ENCODE assay signal across 11 cellular contexts in genomic region chr5:137470111-137470920, GRCh38. TPM values are rescaled to one million over a fixed set of nuclear protein-coding genes. Genes with fewer than 3 reads are reported as not detected.
DNase-seq lines count a peak whose midpoint lies in the region; ATAC-seq, FAIRE-seq and TF ChIP-seq lines count a peak whose summit lies in the region.
"Had no signal": no experiment of that assay in that cellular context is flagged by ENCODE, and none has a peak within 500 bp of the region (broad histone marks: within the 10 kb centered on the region; RNA-seq: fewer than 3 reads in every experiment).

No MANE protein-coding gene starts in this region.

- no peaks in the 10 kb centered on the region for H3K4me1 ChIP-seq in psoas muscle
- H3K4me1 ChIP-seq: parathyroid adenoma had no signal

- no peaks in the 10 kb centered on the region for H3K36me3 ChIP-seq in psoas muscle (ENCODE audit: insufficient read depth in 1 of 2, low read depth in 1 of 2)

- H3K27ac ChIP-seq in psoas muscle: peak overlapping the region; percentile 32
- H3K27ac ChIP-seq: parathyroid adenoma had no signal

- no peaks in the 10 kb centered on the region for H3K27me3 ChIP-seq in psoas muscle (ENCODE audit: insufficient read depth in 3 of 3, low read length in 2 of 3)

- no peaks in the 10 kb centered on the region for H3K9me3 ChIP-seq in psoas muscle

- ATAC-seq in psoas muscle: peak; percentile 64 to 92 (median 80)
- no peak for ATAC-seq in GM21367 (IDR thresholded peaks at IDR 0.05; ENCODE audit: unreplicated experiment)
- no peak for ATAC-seq in HG02973 (IDR thresholded peaks at IDR 0.05; ENCODE audit: unreplicated experiment)
- ATAC-seq in GM21360 (IDR thresholded peaks at IDR 0.05; ENCODE audit: unreplicated experiment): no peak

- intact Hi-C loops in psoas muscle (cut with DNase I): no loop called here

- peak; percentile 97 for DNase-seq in Daoy (ENCODE audit: low read depth)
- DNase-seq in RCC 7860 (ENCODE audit: low spot score): peak; percentile 97
- peak; percentile 85 for DNase-seq in epithelial cell of proximal tubule (ENCODE audit: low read depth)
- peak; percentile 71 to 72 for DNase-seq in psoas muscle
- DNase-seq in NCI-H2171 treated with DMSO at 0.1 percent for 48 hours (lab: John Stamatoyannopoulos, UW): no peak
- DNase-seq: NCI-H774 had no signal

- 73 to 81% (median 76%) methylated on average over 5 of the region's 5 CpGs for WGBS in psoas muscle, 3 donors

- TF ChIP-seq CTCF in epithelial cell of proximal tubule (conservative IDR thresholded peaks at IDR 0.05; ENCODE audit: low read depth, low read length) (no peak), psoas muscle (IDR thresholded peaks at IDR 0.05) (no peak)

- H3K4me3 ChIP-seq in epithelial cell of proximal tubule (ENCODE audit: low read depth, low read length): no peak overlapping the region
- no peak overlapping the region for H3K4me3 ChIP-seq in psoas muscle

- FAIRE-seq in RCC 7860 (lab: Jason Lieb, UNC): peak; percentile 96

RNA-seq across cellular contexts. Expression of gene SPOCK1, which starts 28.8 kb away (rescaled TPM):
- 43.5 and 61.0 TPM in 2 replicates for total RNA-seq in Daoy (2014; rRNA removed; shearing (Covaris generic))
- 6.4 and 31.4 TPM in 2 replicates for total RNA-seq in epithelial cell of proximal tubule
- total RNA-seq in psoas muscle: 10 to 100 TPM; 11.3 to 52.7 (median 29.3) TPM
- 10 to 100 TPM in 1 of 3 donors, 1 to 10 TPM in 2; 4.2 to 16.0 (median 7.1) TPM for polyA plus RNA-seq in psoas muscle
- total RNA-seq: activated T-helper 2 cell treated with anti-CD3 and anti-CD28 coated beads, Interferon-gamma antibody, Interleukin-2, Interleukin-4, amounts not matched to agents 10 μg/mL and 5 μg/mL and 100 μg/mL, durations not matched to agents 14 hours and 24 hours and 36 hours had no signal

Comparison
In these comparisons a context has a peak if more than half of its experiments do, and no peak if none do; other contexts are left out.
1. ATAC-seq: peak in psoas muscle (4 of 4); none in GM21367 (single experiment), HG02973 (single experiment) and GM21360 (single experiment).